Comparison of ENCODE assay signal across 17 cellular contexts in the genomic region with DNA sequence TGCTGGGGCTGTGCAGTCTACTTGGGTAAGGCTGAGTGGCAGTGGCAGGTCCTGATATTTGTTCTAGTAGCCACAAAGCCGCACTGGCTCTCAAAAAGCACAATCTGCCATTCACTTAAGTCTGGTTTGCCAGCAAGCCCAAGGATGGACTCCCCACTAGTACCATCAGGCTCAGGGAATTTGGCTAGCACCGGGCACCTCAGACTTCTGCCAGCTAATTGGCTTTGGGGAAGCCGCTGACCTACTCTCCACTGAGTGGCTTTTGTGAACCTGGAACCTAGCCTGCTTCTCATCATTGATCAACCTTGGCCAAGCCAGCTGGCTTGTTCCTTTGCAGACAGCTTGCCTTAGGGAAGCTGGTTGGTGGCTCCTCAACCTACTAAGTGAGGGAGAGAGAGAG.
DNase-seq lines count a peak whose midpoint lies in the region; ATAC-seq and TF ChIP-seq lines count a peak whose summit lies in the region.
"Had no signal": no experiment of that assay in that cellular context is flagged by ENCODE, and none has a peak within 500 bp of the region (broad histone marks: within the 10 kb centered on the region; RNA-seq: fewer than 3 reads in every experiment).

No MANE protein-coding gene starts in this region.

- no peaks in the 10 kb centered on the region for H3K79me1 ChIP-seq in neuronal stem cell (ENCODE audit: low read depth, low read length)

- no peak overlapping the region for H2BK15ac ChIP-seq in neuronal stem cell (ENCODE audit: low read length)

- no peak overlapping the region for H3K18ac ChIP-seq in neuronal stem cell (ENCODE audit: low read length)

- no peak overlapping the region for H4K91ac ChIP-seq in neuronal stem cell (ENCODE audit: low read depth, low read length, poor library complexity)

- no peak overlapping the region for H2AFZ ChIP-seq in neuronal stem cell (ENCODE audit: low read length)

- WGBS in neuronal stem cell (ENCODE audit: extremely low coverage in 2 of 2, insufficient read length in 2 of 2, insufficient replicate concordance in 1 of 2), 2 donors, result no CpG with 5 or more reads among the region's 3 CpGs

- H3K4me1 ChIP-seq in cardiac muscle cell (ENCODE audit: low read depth) (peaks cover 27% of the 10 kb centered on the region), left ventricle myocardium inferior (peaks cover 30% of the 10 kb centered on the region), neuronal stem cell (ENCODE audit: control insufficient read depth in 2 of 2, insufficient read depth in 1 of 2, low read depth in 1 of 2, low read length in 2 of 2) (peaks cover 0 to 4% of the 10 kb centered on the region in 2 donors), HAP-1 (no peaks in the 10 kb centered on the region)

- no peak overlapping the region for H3K4me2 ChIP-seq in neuronal stem cell (ENCODE audit: insufficient read depth, low read length, poor library complexity, severe bottlenecking)

- H2BK12ac ChIP-seq in neuronal stem cell (ENCODE audit: low read length), result no peak overlapping the region

- H2AK5ac ChIP-seq in neuronal stem cell (ENCODE audit: low read depth, low read length), result no peak overlapping the region

- no peak for TF ChIP-seq CTCF in cardiac muscle cell (IDR thresholded peaks at IDR 0.05; ENCODE audit: low read depth, low read length)
- no peak for TF ChIP-seq CTCF in left ventricle myocardium inferior (IDR thresholded peaks at IDR 0.05; ENCODE audit: borderline replicate concordance)

- H3K9me3 ChIP-seq in cardiac muscle cell (ENCODE audit: low read depth) (no peaks in the 10 kb centered on the region), left ventricle myocardium inferior (replicated peaks) (no peaks in the 10 kb centered on the region), neuronal stem cell (replicated peaks in 1 of 2; ENCODE audit: control insufficient read depth in 2 of 2, insufficient read depth in 1 of 2, low read depth in 1 of 2, low read length in 2 of 2) (no peaks in the 10 kb centered on the region), HAP-1 (no peaks in the 10 kb centered on the region)

- H3K9ac ChIP-seq in neuronal stem cell (ENCODE audit: low read depth, low read length, poor library complexity), result no peak overlapping the region

- no peak overlapping the region for H2BK5ac ChIP-seq in neuronal stem cell (ENCODE audit: low read length)

- H3K36me3 ChIP-seq in cardiac muscle cell (peaks cover 4% of the 10 kb centered on the region), left ventricle myocardium inferior (no peaks in the 10 kb centered on the region), neuronal stem cell (replicated peaks in 1 of 2; ENCODE audit: control insufficient read depth in 2 of 2, insufficient read depth in 2 of 2, low read length in 2 of 2) (no peaks in the 10 kb centered on the region), HAP-1 (replicated peaks) (no peaks in the 10 kb centered on the region)

- H3K27ac ChIP-seq in cardiac muscle cell (peak overlapping the region; percentile 29), left ventricle myocardium inferior (replicated peaks) (no peak overlapping the region), neuronal stem cell (replicated peaks; ENCODE audit: low read length) (no peak overlapping the region)
- H3K27ac ChIP-seq: RWPE1 had no signal

- intact Hi-C loops in left ventricle myocardium inferior (cut with micrococcal nuclease), result no loop called here
- intact Hi-C loops in posterior vena cava (cut with DNase I), result no loop called here

- in situ Hi-C loops in HAP-1 (cut with MboI; ENCODE audit: low sequenced_read_pairs), result no loop called here

- H3K14ac ChIP-seq in neuronal stem cell (ENCODE audit: low read length), result no peak overlapping the region

- DNase-seq in cardiac muscle cell (ENCODE audit: low read depth in 1 of 2, low spot score in 1 of 2), result no peak
- DNase-seq in left ventricle myocardium inferior, result no peak
- DNase-seq in globus pallidus (ENCODE audit: low spot score), result peak; percentile 40
- DNase-seq in neuronal stem cell (ENCODE audit: low spot score), result no peak
- DNase-seq in HAP-1 (ENCODE audit: low spot score in 2 of 2), result no peak
- DNase-seq in posterior vena cava (ENCODE audit: low spot score), result no peak
- no peak for DNase-seq in T-helper 2 cell
- DNase-seq: DMS53; GF-D8; KBM-7; MM.1S; NCI-H1048; NCI-H1417 treated with DMSO at 0.1 percent for 48 hours; NCI-H187; NK-92 treated with Interleukin-12 subunit alpha and Interleukin-12 subunit beta, amount 100 ng/mL, for 24 hours had no signal

- H3K23ac ChIP-seq in neuronal stem cell (ENCODE audit: low read depth, low read length, poor library complexity), result no peak overlapping the region

- H4K8ac ChIP-seq in neuronal stem cell (ENCODE audit: low read depth, low read length), result no peak overlapping the region

- no peaks in the 10 kb centered on the region for H3K27me3 ChIP-seq in cardiac muscle cell
- H3K27me3 ChIP-seq in left ventricle myocardium inferior (ENCODE audit: low read depth), result no peaks in the 10 kb centered on the region
- no peaks in the 10 kb centered on the region for H3K27me3 ChIP-seq in neuronal stem cell (ENCODE audit: control insufficient read depth in 3 of 3, insufficient read depth in 3 of 3, low read depth in 1 of 3, low read length in 3 of 3)
- H3K27me3 ChIP-seq in HAP-1 (ENCODE audit: low read depth), result no peaks in the 10 kb centered on the region

- H3K4me3 ChIP-seq in cardiac muscle cell, result no peak overlapping the region
- H3K4me3 ChIP-seq in left ventricle myocardium inferior, result no peak overlapping the region
- no peak overlapping the region for H3K4me3 ChIP-seq in neuronal stem cell (ENCODE audit: low read length in 2 of 2)
- no peak overlapping the region for H3K4me3 ChIP-seq in HAP-1

- H3K4ac ChIP-seq in neuronal stem cell (ENCODE audit: low read length), result no peak overlapping the region

- ATAC-seq in GM19351 (IDR thresholded peaks at IDR 0.05; ENCODE audit: unreplicated experiment), result no peak

- peak overlapping the region; percentile 76 for H2BK120ac ChIP-seq in neuronal stem cell (ENCODE audit: low read depth, low read length)
